9 cellular contexts compared by ENCODE assay signal in genomic region chr19:57103573-57104277, GRCh38. TPM values are rescaled to one million over a fixed set of nuclear protein-coding genes. Genes with fewer than 3 reads are reported as not detected.
A peak's percentile ranks its signal among the peaks of the same experiment; 100 is the strongest.
DNase-seq lines count a peak whose midpoint lies in the region; FAIRE-seq and TF ChIP-seq lines count a peak whose summit lies in the region.
"Had no signal": no experiment of that assay in that cellular context is flagged by ENCODE, and none has a peak within 500 bp of the region (broad histone marks: within the 10 kb centered on the region; RNA-seq: fewer than 3 reads in every experiment).

No MANE protein-coding gene starts in this region.

- H3K27me3 Mint-ChIP-seq in osteocyte (ENCODE audit: unreplicated experiment) = no peaks in the 10 kb centered on the region

- H3K4me3 ChIP-seq in thyroid gland (replicated peaks in 1 of 3) = no peak overlapping the region

- CTCF ChIA-PET in HEK293T (lab: Yijun Ruan, JAX) = no interaction called here

- H3K36me3 ChIP-seq in thyroid gland = no peaks in the 10 kb centered on the region

- peaks cover 19% of the 10 kb centered on the region for H3K9me3 Mint-ChIP-seq in osteocyte (ENCODE audit: unreplicated experiment)

- H3K27ac ChIP-seq in thyroid gland = no peak overlapping the region

- H3K27me3 ChIP-seq in thyroid gland = no peaks in the 10 kb centered on the region

- no peaks in the 10 kb centered on the region for H3K4me1 ChIP-seq in thyroid gland

- no peaks in the 10 kb centered on the region for H3K4me1 Mint-ChIP-seq in osteocyte (ENCODE audit: unreplicated experiment)

- DNase-seq in C1 segment of cervical spinal cord (lab: John Stamatoyannopoulos, UW) (peak in 10 of 14 donors; percentile 1 to 42 (median 22)), HEK293T (ENCODE audit: extremely low spot score) (peak; percentile 44), RPMI8226 (peak; percentile 67), frontal cortex (ENCODE audit: low spot score in 2 of 2) (peak; percentile 76 to 77), osteocyte (ENCODE audit: extremely low spot score, unreplicated experiment) (peak; percentile 46), thyroid gland (peak; percentile 61 to 64), LoVo (ENCODE audit: low spot score) (no peak)
- DNase-seq in activated T-helper 9 cell treated with anti-CD3 and anti-CD28 coated beads, Interleukin-2, amount 50 U/mL, for 16 hours (ENCODE audit: low read depth) = peak; percentile 28

- WGBS in thyroid gland, 2 donors = 0 to 4% methylated on average over 12 to 13 of the region's 13 CpGs

- H3K36me3 Mint-ChIP-seq in osteocyte (ENCODE audit: unreplicated experiment) = no peaks in the 10 kb centered on the region

- peak; percentile 72 for FAIRE-seq in frontal cortex (lab: Jason Lieb, UNC)

- H3K4me3 Mint-ChIP-seq in osteocyte (ENCODE audit: unreplicated experiment) = no peak overlapping the region

- TF ChIP-seq CTCF in osteocyte (IDR thresholded peaks at IDR 0.05) (peak; percentile 50), thyroid gland (IDR thresholded peaks at IDR 0.05) (peak; percentile 70 to 96 (median 86))

- H3K9me3 ChIP-seq in thyroid gland = no peaks in the 10 kb centered on the region

- POLR2A ChIA-PET in HEK293T (lab: Yijun Ruan, JAX) = no interaction called here

- intact Hi-C loops in thyroid gland (cut with DNase I) = no loop called here

- no peak overlapping the region for H3K27ac Mint-ChIP-seq in osteocyte (ENCODE audit: unreplicated experiment)

- no peak for TF ChIP-seq POLR2A in thyroid gland (IDR thresholded peaks at IDR 0.05)

TF ChIP-seq in HEK293T, 16 proteins besides CTCF, POLR2A, EP300 and RAD21:
- TF ChIP-seq HDGF (IDR thresholded peaks at IDR 0.05; ENCODE audit: borderline replicate concordance) = no peak
- TF ChIP-seq SP1 (IDR thresholded peaks at IDR 0.05) = no peak
- no peak for TF ChIP-seq ZNF384 (IDR thresholded peaks at IDR 0.05)
- TF ChIP-seq BHLHE40 (IDR thresholded peaks at IDR 0.05; ENCODE audit: borderline replicate concordance) = no peak
- no peak for TF ChIP-seq NFRKB (IDR thresholded peaks at IDR 0.05)
- TF ChIP-seq ELF4 (IDR thresholded peaks at IDR 0.05) = no peak
- TF ChIP-seq FOXK2 (IDR thresholded peaks at IDR 0.05) = no peak
- no peak for TF ChIP-seq TARDBP (IDR thresholded peaks at IDR 0.05)
- TF ChIP-seq FOXM1 (IDR thresholded peaks at IDR 0.05; ENCODE audit: borderline replicate concordance) = no peak
- no peak for TF ChIP-seq PKNOX1 (IDR thresholded peaks at IDR 0.05)
TF ChIP-seq in HEK293T: peak in this region for 0.

RNA-seq across cellular contexts. Expression of gene USP29, which starts 16.1 kb away (rescaled TPM):
- total RNA-seq in frontal cortex = not detected
- total RNA-seq in osteocyte = not detected in 2 replicates
- total RNA-seq in thyroid gland = not detected
- total RNA-seq: T-helper 2 cell treated with Interferon-gamma antibody and Interleukin-4, amounts not matched to agents 100 ng/mL and 5 ng/mL, for 36 hours had no signal

RNA-seq across cellular contexts. Expression of gene ZIM3, which starts 41.3 kb away (rescaled TPM):
- total RNA-seq in frontal cortex = not detected
- not detected in 2 replicates for total RNA-seq in osteocyte
- total RNA-seq in thyroid gland = not detected
- total RNA-seq: T-helper 2 cell treated with Interferon-gamma antibody and Interleukin-4, amounts not matched to agents 100 ng/mL and 5 ng/mL, for 36 hours had no signal
